Comparison of ENCODE assay signal across 15 cellular contexts in the genomic region with DNA sequence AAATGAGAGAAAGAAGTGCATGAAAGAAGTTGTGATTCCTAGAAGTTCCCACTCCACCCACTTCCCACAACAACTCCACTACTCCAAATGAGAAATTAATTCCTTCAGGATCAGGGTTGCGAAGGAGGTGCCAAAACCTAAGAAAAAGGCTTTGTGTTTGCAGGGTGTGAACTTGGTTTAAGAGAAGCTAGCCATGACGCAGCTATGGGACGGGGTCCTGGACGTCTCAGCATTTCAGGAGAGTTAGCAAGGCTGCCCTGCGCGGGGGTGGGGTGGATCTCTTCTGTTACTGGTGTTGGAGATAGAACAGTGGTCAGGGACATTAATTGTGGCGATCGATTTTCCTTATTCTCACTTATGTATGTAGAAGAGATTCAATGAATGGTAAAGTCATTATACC.
A peak's percentile ranks its signal among the peaks of the same experiment; 100 is the strongest.
DNase-seq lines count a peak whose midpoint lies in the region; ATAC-seq and TF ChIP-seq lines count a peak whose summit lies in the region.
"Had no signal": no experiment of that assay in that cellular context is flagged by ENCODE, and none has a peak within 500 bp of the region (broad histone marks: within the 10 kb centered on the region; RNA-seq: fewer than 3 reads in every experiment).

No MANE protein-coding gene starts in this region.

- H3K27me3 ChIP-seq in BLaER1 (no peaks in the 10 kb centered on the region), lower lobe of right lung (ENCODE audit: low read depth) (no peaks in the 10 kb centered on the region), neural progenitor cell (no peaks in the 10 kb centered on the region), uterus (no peaks in the 10 kb centered on the region), prostate gland (replicated peaks; ENCODE audit: insufficient read depth) (no peaks in the 10 kb centered on the region)
- H3K27me3 ChIP-seq: BLaER1 treated with 17β-estradiol and CSF1 and Interleukin-3, amounts not matched to agents 10 nM and 100 nM had no signal

- no peak overlapping the region for H3K4me3 Mint-ChIP-seq in neural progenitor cell
- no peak overlapping the region for H3K4me3 Mint-ChIP-seq in effector memory CD8-positive, alpha-beta T cell
- H3K4me3 Mint-ChIP-seq: CD8-positive, alpha-beta T cell had no signal

- H2AFZ ChIP-seq in neural progenitor cell (replicated peaks) = no peak overlapping the region
- H2AFZ ChIP-seq: GM23248 had no signal

- peaks cover 20% of the 10 kb centered on the region for H3K4me1 Mint-ChIP-seq in neural progenitor cell
- peaks cover 4 to 5% of the 10 kb centered on the region in 2 donors for H3K4me1 Mint-ChIP-seq in effector memory CD8-positive, alpha-beta T cell (ENCODE audit: low read depth in 2 of 2)

- H3K4me1 ChIP-seq in BLaER1 = peaks cover 15% of the 10 kb centered on the region
- H3K4me1 ChIP-seq in lower lobe of right lung = peaks cover 33% of the 10 kb centered on the region
- H3K4me1 ChIP-seq in neural progenitor cell = peaks cover 4% of the 10 kb centered on the region
- H3K4me1 ChIP-seq in uterus = peaks cover 9% of the 10 kb centered on the region in 2 donors
- H3K4me1 ChIP-seq in prostate gland (replicated peaks) = no peaks in the 10 kb centered on the region
- H3K4me1 ChIP-seq: HAP-1 had no signal

- H3K4me3 ChIP-seq in BLaER1 = no peak overlapping the region
- no peak overlapping the region for H3K4me3 ChIP-seq in lower lobe of right lung
- no peak overlapping the region for H3K4me3 ChIP-seq in neural progenitor cell
- H3K4me3 ChIP-seq in uterus = no peak overlapping the region
- H3K4me3 ChIP-seq in prostate gland = no peak overlapping the region
- H3K4me3 ChIP-seq: BLaER1 treated with 17β-estradiol and CSF1 and Interleukin-3, amounts not matched to agents 10 nM and 100 nM; GM23248; HAP-1 had no signal

- no peaks in the 10 kb centered on the region for H3K9me3 Mint-ChIP-seq in neural progenitor cell
- H3K9me3 Mint-ChIP-seq in effector memory CD8-positive, alpha-beta T cell = no peaks in the 10 kb centered on the region
- H3K9me3 Mint-ChIP-seq: CD8-positive, alpha-beta T cell had no signal

- ATAC-seq in lower lobe of right lung = no peak
- ATAC-seq in effector memory CD8-positive, alpha-beta T cell (replicated peaks) = no peak
- no peak for ATAC-seq in GM18907 (IDR thresholded peaks at IDR 0.05; ENCODE audit: unreplicated experiment)
- ATAC-seq: CD8-positive, alpha-beta T cell had no signal

- H3K27ac ChIP-seq in BLaER1 (no peak overlapping the region), lower lobe of right lung (peak overlapping the region; percentile 67), neural progenitor cell (no peak overlapping the region), uterus (peak overlapping the region; percentile 80 to 89), prostate gland (no peak overlapping the region)
- H3K27ac ChIP-seq: BLaER1 treated with 17β-estradiol and CSF1 and Interleukin-3, amounts not matched to agents 10 nM and 100 nM; GM23248 had no signal

- H3K36me3 Mint-ChIP-seq in neural progenitor cell = no peaks in the 10 kb centered on the region
- H3K36me3 Mint-ChIP-seq in effector memory CD8-positive, alpha-beta T cell (ENCODE audit: insufficient read depth) = no peaks in the 10 kb centered on the region
- H3K36me3 Mint-ChIP-seq: CD8-positive, alpha-beta T cell had no signal

- TF ChIP-seq CTCF in lower lobe of right lung (IDR thresholded peaks at IDR 0.05) (no peak), neural progenitor cell (IDR thresholded peaks at IDR 0.05) (no peak), uterus (IDR thresholded peaks at IDR 0.05) (no peak), prostate gland (IDR thresholded peaks at IDR 0.05) (no peak)

- H3K79me2 ChIP-seq in neural progenitor cell (ENCODE audit: low read depth) = no peaks in the 10 kb centered on the region

- 0 out of 2 replicates have a peak overlapping the region, but pooled peaks have one; percentile 24 for H3K4me2 ChIP-seq in BLaER1
- H3K4me2 ChIP-seq in neural progenitor cell = no peak overlapping the region

- H3K27ac Mint-ChIP-seq in neural progenitor cell = peak overlapping the region; percentile 82
- no peak overlapping the region for H3K27ac Mint-ChIP-seq in effector memory CD8-positive, alpha-beta T cell
- H3K27ac Mint-ChIP-seq: CD8-positive, alpha-beta T cell had no signal

- DNase-seq in lower lobe of right lung = no peak
- DNase-seq in neural progenitor cell (ENCODE audit: low spot score) = no peak
- DNase-seq in uterus = no peak
- no peak for DNase-seq in prostate gland (ENCODE audit: low spot score)
- DNase-seq in effector memory CD8-positive, alpha-beta T cell = no peak
- DNase-seq: 8988T; Calu3; CD8-positive, alpha-beta T cell; DMS79 treated with DMSO at 0.1 percent for 48 hours; GF-D8; GM23248 had no signal

- intact Hi-C loops in lower lobe of right lung (cut with DNase I) = no loop called here
- intact Hi-C loops in uterus (cut with DNase I; ENCODE audit: low total_unique reads) = no loop called here
- intact Hi-C loops in prostate gland (cut with DNase I) = no loop called here

- no peak overlapping the region for H3K9ac ChIP-seq in BLaER1
- H3K9ac ChIP-seq in neural progenitor cell = no peak overlapping the region
- H3K9ac ChIP-seq: BLaER1 treated with 17β-estradiol and CSF1 and Interleukin-3, amounts not matched to agents 10 nM and 100 nM; GM23248 had no signal

- 94% methylated on average over 8 of the region's 8 CpGs for WGBS in prostate gland

- H3K9me3 ChIP-seq in BLaER1 = no peaks in the 10 kb centered on the region
- H3K9me3 ChIP-seq in lower lobe of right lung = no peaks in the 10 kb centered on the region
- no peaks in the 10 kb centered on the region for H3K9me3 ChIP-seq in neural progenitor cell (ENCODE audit: low read depth)
- H3K9me3 ChIP-seq in uterus = no peaks in the 10 kb centered on the region
- H3K9me3 ChIP-seq in prostate gland = no peaks in the 10 kb centered on the region
- H3K9me3 ChIP-seq: BLaER1 treated with 17β-estradiol and CSF1 and Interleukin-3, amounts not matched to agents 10 nM and 100 nM; HAP-1 had no signal

- no peaks in the 10 kb centered on the region for H3F3A ChIP-seq in neural progenitor cell (ENCODE audit: low read depth)

- no peaks in the 10 kb centered on the region for H3K36me3 ChIP-seq in BLaER1
- H3K36me3 ChIP-seq in lower lobe of right lung = no peaks in the 10 kb centered on the region
- H3K36me3 ChIP-seq in neural progenitor cell = no peaks in the 10 kb centered on the region
- H3K36me3 ChIP-seq in uterus = no peaks in the 10 kb centered on the region
- H3K36me3 ChIP-seq in prostate gland = no peaks in the 10 kb centered on the region
- H3K36me3 ChIP-seq: BLaER1 treated with 17β-estradiol and CSF1 and Interleukin-3, amounts not matched to agents 10 nM and 100 nM; HAP-1 had no signal

- H4K20me1 ChIP-seq in BLaER1 (no peaks in the 10 kb centered on the region), neural progenitor cell (ENCODE audit: low read depth) (no peaks in the 10 kb centered on the region)
- H4K20me1 ChIP-seq: BLaER1 treated with 17β-estradiol and CSF1 and Interleukin-3, amounts not matched to agents 10 nM and 100 nM had no signal

- TF ChIP-seq POLR2A in uterus (IDR thresholded peaks at IDR 0.05) (no peak), prostate gland (IDR thresholded peaks at IDR 0.05) (no peak)

- H3K27me3 Mint-ChIP-seq in neural progenitor cell (ENCODE audit: insufficient read depth, low read depth) = peaks cover 3% of the 10 kb centered on the region
- peaks cover 33 to 47% of the 10 kb centered on the region in 2 donors for H3K27me3 Mint-ChIP-seq in effector memory CD8-positive, alpha-beta T cell

Comparison
In these comparisons a context has a peak if more than half of its experiments do, and no peak if none do; other contexts are left out.
1. H3K27ac ChIP-seq: peak in lower lobe of right lung (single experiment) and uterus (2 of 2); none in BLaER1 (single experiment), neural progenitor cell (single experiment) and prostate gland (0 of 2).